In the genomic region with DNA sequence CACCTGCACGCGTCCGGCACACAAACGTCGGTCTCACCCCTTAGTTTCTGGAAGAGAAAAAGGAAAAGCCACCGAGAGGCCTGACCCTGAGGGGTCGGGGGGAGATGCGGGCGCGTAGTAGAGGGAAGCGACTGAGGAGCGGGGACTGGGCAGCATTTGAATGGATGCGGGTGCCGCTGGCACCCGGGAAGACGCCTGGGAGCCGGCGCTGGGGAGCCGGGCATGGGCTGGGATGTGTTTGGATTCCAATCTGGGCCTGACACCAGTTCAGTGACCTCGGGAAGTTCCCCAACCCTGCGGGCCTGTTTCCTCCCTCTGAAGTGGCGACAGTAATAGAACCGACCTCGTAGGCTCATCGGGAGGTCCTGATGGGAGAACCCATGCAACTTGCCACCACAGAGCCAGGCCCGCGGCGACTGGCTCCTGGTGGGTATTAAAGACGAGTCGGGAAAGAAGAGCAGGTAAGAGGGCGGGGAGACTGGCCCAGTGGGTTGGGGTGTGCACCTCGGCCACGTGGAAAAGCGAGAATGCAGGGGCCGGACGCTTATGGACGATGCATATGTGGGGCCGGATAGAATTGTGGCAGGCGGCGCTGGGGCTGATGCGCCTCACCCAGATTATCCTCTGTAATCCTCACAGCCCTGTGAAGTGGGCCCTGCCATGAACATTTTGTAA, we compare ENCODE assay signal across 8 cellular contexts.
A peak's percentile ranks its signal among the peaks of the same experiment; 100 is the strongest.
DNase-seq lines count a peak whose midpoint lies in the region; TF ChIP-seq lines count a peak whose summit lies in the region.

No MANE protein-coding gene starts in this region.

- POLR2A ChIA-PET in A673 (lab: Charles Lee; ENCODE audit: low non-redundant PET) = no interaction called here

- DNase-seq in A673 (ENCODE audit: low spot score) = no peak
- DNase-seq in NB4 (ENCODE audit: low read depth) = peak; percentile 37
- peak; percentile 31 for DNase-seq in dermis blood vessel endothelial cell
- no peak for DNase-seq in COLO829 (ENCODE audit: low spot score)
- no peak for DNase-seq in HuH-7 (ENCODE audit: low spot score)
- no peak for DNase-seq in GM13976 (ENCODE audit: low spot score)
- no peak for DNase-seq in NCI-H187 (lab: John Stamatoyannopoulos, UW)

- no peak for TF ChIP-seq POLR2A in NB4 (IDR thresholded peaks at IDR 0.05; ENCODE audit: extremely low read depth, insufficient read length)

- H3K9ac ChIP-seq in mucosa of rectum (ENCODE audit: low read depth in 1 of 2, low read length in 2 of 2) = no peak overlapping the region

- H3K36me3 ChIP-seq in A673 (ENCODE audit: insufficient read depth, low read length, poor library complexity, severe bottlenecking) = no peaks in the 10 kb centered on the region
- H3K36me3 ChIP-seq in mucosa of rectum (ENCODE audit: control insufficient read depth in 2 of 2, insufficient read depth in 2 of 2, low read length in 2 of 2) = no peaks in the 10 kb centered on the region

- H3K27me3 ChIP-seq in A673 (replicated peaks; ENCODE audit: insufficient read depth, low read depth, low read length, poor library complexity) (peaks cover 40% of the 10 kb centered on the region), mucosa of rectum (ENCODE audit: control insufficient read depth in 2 of 2, insufficient read depth in 2 of 2, low read length in 2 of 2) (peaks cover 0 to 8% of the 10 kb centered on the region in 2 donors)

- no peaks in the 10 kb centered on the region for H3K4me1 ChIP-seq in A673 (ENCODE audit: insufficient read depth, low read length, poor library complexity, severe bottlenecking)
- peaks cover 4% of the 10 kb centered on the region in 2 donors for H3K4me1 ChIP-seq in mucosa of rectum (ENCODE audit: control insufficient read depth in 2 of 2, insufficient read depth in 2 of 2, low read length in 2 of 2)

- no peak overlapping the region for H3K27ac ChIP-seq in A673 (ENCODE audit: low read depth, low read length, poor library complexity, severe bottlenecking)
- no peak overlapping the region for H3K27ac ChIP-seq in mucosa of rectum (ENCODE audit: low read depth in 2 of 2, low read length in 2 of 2)

- CTCF ChIA-PET in A673 (lab: Charles Lee) = no interaction called here

- intact Hi-C loops in A673 (cut with micrococcal nuclease; ENCODE audit: unreplicated experiment) = no loop called here

- no peaks in the 10 kb centered on the region for H3K9me3 ChIP-seq in A673 (ENCODE audit: low read depth, low read length, poor library complexity, severe bottlenecking)
- H3K9me3 ChIP-seq in mucosa of rectum (ENCODE audit: control insufficient read depth in 2 of 2, low read length in 2 of 2) = no peaks in the 10 kb centered on the region

- BruUV-seq in A673 (replicated peaks; lab: Mats Ljungman, UMichigan) = no TSS peak

- in situ Hi-C loops in GM13976 (cut with MboI; ENCODE audit: low sequenced_read_pairs, unreplicated experiment) = no loop called here

- TF ChIP-seq CTCF in A673 (conservative IDR thresholded peaks at IDR 0.05; ENCODE audit: low read depth, low read length) (no peak), NB4 (IDR thresholded peaks at IDR 0.05; ENCODE audit: low read depth, low read length) (no peak), GM13976 (IDR thresholded peaks at IDR 0.05; ENCODE audit: borderline replicate concordance, control extremely low read depth, extremely low read depth, insufficient read depth, missing control alignments) (no peak)

- peak overlapping the region; percentile 43 for H3K4me3 ChIP-seq in A673 (ENCODE audit: low read depth, low read length, poor library complexity, severe bottlenecking)
- H3K4me3 ChIP-seq in NB4 (ENCODE audit: low read depth, low read length) = peak overlapping the region; percentile 67
- H3K4me3 ChIP-seq in mucosa of rectum (ENCODE audit: low read length in 2 of 2) = peak overlapping the region; percentile 52 to 54

Comparison
In these comparisons a context has a peak if more than half of its experiments do, and no peak if none do; other contexts are left out.
1. DNase-seq: peak in NB4 (single experiment) and dermis blood vessel endothelial cell (single experiment); none in A673 (single experiment), COLO829 (single experiment), HuH-7 (single experiment), GM13976 (single experiment) and NCI-H187 (0 of 2).
2. Peak in every context shown above with its lines, with median percentiles within 50 percentile points of each other: H3K4me3 ChIP-seq.